In the genomic region with DNA sequence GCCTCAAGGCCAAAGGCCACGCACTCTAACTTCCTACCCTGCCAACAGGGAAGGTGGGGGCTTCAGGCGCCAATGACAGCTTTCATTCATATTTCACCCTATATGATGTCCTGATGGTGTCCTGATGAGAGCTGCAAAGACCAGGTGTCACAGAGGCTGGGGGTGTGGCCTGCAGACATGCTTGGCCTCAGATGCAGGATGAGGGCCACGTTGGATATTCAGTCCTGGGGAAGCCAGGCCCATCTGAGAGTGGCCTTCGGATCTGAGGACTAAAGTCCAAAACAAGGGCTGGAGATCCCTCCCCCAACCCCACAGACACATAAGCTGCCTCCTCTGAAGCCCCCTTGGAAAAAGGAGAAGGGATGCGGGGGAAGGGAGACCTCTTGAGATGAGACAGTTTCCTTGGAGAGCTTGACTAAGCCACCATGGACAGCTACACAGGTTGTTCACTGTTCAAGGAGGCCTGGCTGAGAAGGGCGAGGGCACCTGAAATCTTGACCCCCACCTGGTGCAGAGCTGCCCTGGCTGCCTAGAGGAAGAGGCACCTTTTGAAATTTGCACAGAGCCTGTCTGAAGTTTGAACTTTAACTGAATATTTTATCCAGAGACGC, we compare ENCODE assay signal across 2 cellular contexts.
TF ChIP-seq lines count a peak whose summit lies in the region.

No MANE protein-coding gene starts in this region.

TF ChIP-seq in A549, 52 proteins besides CTCF, POLR2A, EP300 and RAD21:
- TF ChIP-seq ZSCAN20 (CRISPR knock-in tag; IDR thresholded peaks at IDR 0.05): no peak
- no peak for TF ChIP-seq BHLHE40 (IDR thresholded peaks at IDR 0.05; ENCODE audit: low read depth, low read length)
- TF ChIP-seq CBX8 (IDR thresholded peaks at IDR 0.05): no peak
- no peak for TF ChIP-seq CHD4 (IDR thresholded peaks at IDR 0.05; ENCODE audit: borderline replicate concordance)
- TF ChIP-seq HOXB5 (CRISPR knock-in tag; IDR thresholded peaks at IDR 0.05): no peak
- TF ChIP-seq, protein P1, sequence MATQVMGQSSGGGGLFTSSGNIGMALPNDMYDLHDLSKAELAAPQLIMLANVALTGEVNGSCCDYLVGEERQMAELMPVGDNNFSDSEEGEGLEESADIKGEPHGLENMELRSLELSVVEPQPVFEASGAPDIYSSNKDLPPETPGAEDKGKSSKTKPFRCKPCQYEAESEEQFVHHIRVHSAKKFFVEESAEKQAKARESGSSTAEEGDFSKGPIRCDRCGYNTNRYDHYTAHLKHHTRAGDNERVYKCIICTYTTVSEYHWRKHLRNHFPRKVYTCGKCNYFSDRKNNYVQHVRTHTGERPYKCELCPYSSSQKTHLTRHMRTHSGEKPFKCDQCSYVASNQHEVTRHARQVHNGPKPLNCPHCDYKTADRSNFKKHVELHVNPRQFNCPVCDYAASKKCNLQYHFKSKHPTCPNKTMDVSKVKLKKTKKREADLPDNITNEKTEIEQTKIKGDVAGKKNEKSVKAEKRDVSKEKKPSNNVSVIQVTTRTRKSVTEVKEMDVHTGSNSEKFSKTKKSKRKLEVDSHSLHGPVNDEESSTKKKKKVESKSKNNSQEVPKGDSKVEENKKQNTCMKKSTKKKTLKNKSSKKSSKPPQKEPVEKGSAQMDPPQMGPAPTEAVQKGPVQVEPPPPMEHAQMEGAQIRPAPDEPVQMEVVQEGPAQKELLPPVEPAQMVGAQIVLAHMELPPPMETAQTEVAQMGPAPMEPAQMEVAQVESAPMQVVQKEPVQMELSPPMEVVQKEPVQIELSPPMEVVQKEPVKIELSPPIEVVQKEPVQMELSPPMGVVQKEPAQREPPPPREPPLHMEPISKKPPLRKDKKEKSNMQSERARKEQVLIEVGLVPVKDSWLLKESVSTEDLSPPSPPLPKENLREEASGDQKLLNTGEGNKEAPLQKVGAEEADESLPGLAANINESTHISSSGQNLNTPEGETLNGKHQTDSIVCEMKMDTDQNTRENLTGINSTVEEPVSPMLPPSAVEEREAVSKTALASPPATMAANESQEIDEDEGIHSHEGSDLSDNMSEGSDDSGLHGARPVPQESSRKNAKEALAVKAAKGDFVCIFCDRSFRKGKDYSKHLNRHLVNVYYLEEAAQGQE (IDR thresholded peaks at IDR 0.05): peak; percentile 81
- no peak for TF ChIP-seq ZNF302 (CRISPR knock-in tag; IDR thresholded peaks at IDR 0.05)
- TF ChIP-seq RCOR1 (IDR thresholded peaks at IDR 0.05; ENCODE audit: low read depth, low read length): no peak

TF ChIP-seq in HepG2, 621 proteins besides CTCF, POLR2A, EP300 and RAD21:
- TF ChIP-seq MYC (CRISPR knock-in tag; IDR thresholded peaks at IDR 0.05; ENCODE audit: borderline replicate concordance) (0 out of 2 replicates have a peak, but pooled peaks have one; percentile 22), TBX3 (IDR thresholded peaks at IDR 0.05; ENCODE audit: borderline replicate concordance) (no peak), ZNF431 (CRISPR knock-in tag; IDR thresholded peaks at IDR 0.05; ENCODE audit: borderline replicate concordance, low read depth) (no peak), HNF4G (IDR thresholded peaks at IDR 0.05; ENCODE audit: borderline replicate concordance, low read depth, low read length) (peak; percentile 5; the same call in 1 of the 2 replicates), HNF4G (CRISPR knock-in tag; IDR thresholded peaks at IDR 0.05; ENCODE audit: borderline replicate concordance, low read depth) (no peak), MIER2 (CRISPR knock-in tag; IDR thresholded peaks at IDR 0.05) (peak; percentile 89), HNF4A (CRISPR knock-in tag; IDR thresholded peaks at IDR 0.05) (peak; percentile 59), ZFX (CRISPR knock-in tag; IDR thresholded peaks at IDR 0.05; ENCODE audit: low read depth) (peak; percentile 37; the same call in 1 of the 2 replicates), XRCC5 (optimal IDR thresholded peaks at IDR 0.05; ENCODE audit: low read length) (peak; percentile 16), MTA1 (CRISPR knock-in tag; IDR thresholded peaks at IDR 0.05; ENCODE audit: borderline replicate concordance) (0 out of 2 replicates have a peak, but pooled peaks have one; percentile 33), ZNF556 (CRISPR knock-in tag; IDR thresholded peaks at IDR 0.05; ENCODE audit: borderline replicate concordance) (0 out of 2 replicates have a peak, but pooled peaks have one; percentile 0)
- TF ChIP-seq, protein P2, sequence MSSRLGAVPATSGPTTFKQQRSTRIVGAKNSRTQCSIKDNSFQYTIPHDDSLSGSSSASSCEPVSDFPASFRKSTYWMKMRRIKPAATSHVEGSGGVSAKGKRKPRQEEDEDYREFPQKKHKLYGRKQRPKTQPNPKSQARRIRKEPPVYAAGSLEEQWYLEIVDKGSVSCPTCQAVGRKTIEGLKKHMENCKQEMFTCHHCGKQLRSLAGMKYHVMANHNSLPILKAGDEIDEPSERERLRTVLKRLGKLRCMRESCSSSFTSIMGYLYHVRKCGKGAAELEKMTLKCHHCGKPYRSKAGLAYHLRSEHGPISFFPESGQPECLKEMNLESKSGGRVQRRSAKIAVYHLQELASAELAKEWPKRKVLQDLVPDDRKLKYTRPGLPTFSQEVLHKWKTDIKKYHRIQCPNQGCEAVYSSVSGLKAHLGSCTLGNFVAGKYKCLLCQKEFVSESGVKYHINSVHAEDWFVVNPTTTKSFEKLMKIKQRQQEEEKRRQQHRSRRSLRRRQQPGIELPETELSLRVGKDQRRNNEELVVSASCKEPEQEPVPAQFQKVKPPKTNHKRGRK (CRISPR knock-in tag; IDR thresholded peaks at IDR 0.05): no peak
- TF ChIP-seq, protein P1 (IDR thresholded peaks at IDR 0.05; ENCODE audit: borderline replicate concordance in 1 of 2, low read depth in 1 of 2, low read length in 2 of 2): peak; percentile 52 to 90
